In genomic region chr2:33093293-33093692, GRCh38 we compare ENCODE assay signal across 33 cellular contexts.
"Had no signal": no experiment of that assay in that cellular context is flagged by ENCODE, and none has a peak within 500 bp of the region (broad histone marks: within the 10 kb centered on the region; RNA-seq: fewer than 3 reads in every experiment).

No MANE protein-coding gene starts in this region.

- DNase-seq: activated B cell treated with CpG ODN at 0.5 μM for 24 hours; activated CD4-positive, alpha-beta memory T cell treated with anti-CD3 and anti-CD28 coated beads for 36 hours; activated CD4-positive, alpha-beta T cell treated with anti-CD3 and anti-CD28 coated beads for 4 hours; activated CD4-positive, alpha-beta T cell treated with anti-CD3 and anti-CD28 coated beads, Interleukin-2, amount 50 U/mL, for 1 hour; activated CD4-positive, CD25-positive, alpha-beta regulatory T cell treated with anti-CD3 and anti-CD28 coated beads, Interleukin-2, amount 50 U/mL, for 72 hours; activated CD8-positive, alpha-beta memory T cell treated with anti-CD3 and anti-CD28 coated beads, Interleukin-2, amount 50 U/mL, for 48 hours; activated effector memory CD4-positive, alpha-beta T cell treated with Interleukin-2 at 50 U/mL for 16 hours; activated naive CD4-positive, alpha-beta T cell treated with anti-CD3 and anti-CD28 coated beads, Interleukin-2, amount 10 ng/mL, durations not matched to agents 7 days and 5 days; activated naive CD8-positive, alpha-beta T cell treated with anti-CD3 and anti-CD28 coated beads, Interleukin-2, amount 50 U/mL, for 24 hours; activated T-cell treated with anti-CD3 and anti-CD28 coated beads, Interleukin-2, amount 50 U/mL, for 48 hours; amniotic stem cell; aorta; Karpas-422; KBM-7; NCI-H1105; NCI-H1417 treated with DMSO at 0.1 percent for 48 hours; NCI-H1694; NCI-H1930; NCI-H2081 treated with DMSO at 0.1 percent for 48 hours; NCI-H345; NCI-H524 treated with DMSO at 0.1 percent for 48 hours; NK-92 treated with Interleukin-12 subunit alpha and Interleukin-12 subunit beta, amount 100 ng/mL, for 24 hours; PC-3; Peyer's patch; RPMI8226; SIG-M5; SW 1271; T-helper 1 cell; T-helper 2 cell; T-helper 9 cell had no signal

- H3K36me3 ChIP-seq: cardiac muscle cell, Peyer's patch had no signal

- H3K4me3 ChIP-seq: cardiac muscle cell, Peyer's patch had no signal

- H3K27me3 ChIP-seq: cardiac muscle cell, Peyer's patch had no signal

- ATAC-seq: activated naive CD8-positive, alpha-beta T cell treated with anti-CD3 and anti-CD28 coated beads, Interleukin-2, amount 50 U/mL, for 24 hours; PC-3; SK-N-SH treated with all-trans-retinoic acid at 6 μM for 48 hours had no signal

- H3K9me3 ChIP-seq: Peyer's patch had no signal

- H3K27ac ChIP-seq: cardiac muscle cell, Peyer's patch, VCaP had no signal
